ENCODE assay signal across 28 cellular contexts in genomic region chr16:2675714-2676113, GRCh38. TPM values are rescaled to one million over a fixed set of nuclear protein-coding genes. Genes with fewer than 3 reads are reported as not detected.
A peak's percentile ranks its signal among the peaks of the same experiment; 100 is the strongest.
DNase-seq lines count a peak whose midpoint lies in the region; ATAC-seq and TF ChIP-seq lines count a peak whose summit lies in the region.
"Had no signal": no experiment of that assay in that cellular context is flagged by ENCODE, and none has a peak within 500 bp of the region (broad histone marks: within the 10 kb centered on the region; RNA-seq: fewer than 3 reads in every experiment).

No MANE protein-coding gene starts in this region.

- H3K27me3 ChIP-seq in BLaER1, result no peaks in the 10 kb centered on the region
- no peaks in the 10 kb centered on the region for H3K27me3 ChIP-seq in HCT116 (ENCODE audit: insufficient read depth, low read length)
- no peaks in the 10 kb centered on the region for H3K27me3 ChIP-seq in fibroblast of lung (ENCODE audit: control insufficient read depth, insufficient read depth, low read length)
- no peaks in the 10 kb centered on the region for H3K27me3 ChIP-seq in trophoblast cell (ENCODE audit: insufficient read depth, low read length)
- H3K27me3 ChIP-seq: heart left ventricle, left lung, neural progenitor cell, vagina had no signal

- H3K23ac ChIP-seq in trophoblast cell (ENCODE audit: low read length), result no peak overlapping the region

- ATAC-seq in HCT116 (peak; percentile 26), GM21381 (IDR thresholded peaks at IDR 0.05; ENCODE audit: unreplicated experiment) (no peak), HG03460 (IDR thresholded peaks at IDR 0.05; ENCODE audit: unreplicated experiment) (no peak)
- ATAC-seq: heart left ventricle; left lung; psoas muscle; stimulated activated memory B cell treated with anti-CD40 and anti-IgM and Interleukin-4, amounts not matched to agents 10 μg/mL and 1 μg/mL and 100 μg/mL, for 72 hours; WTC11 had no signal

- H3K4me3 ChIP-seq in BLaER1 (no peak overlapping the region), HCT116 (replicated peaks in 1 of 2; ENCODE audit: low read depth in 1 of 2, low read length in 2 of 2) (peak overlapping the region in 1 of 2 experiments; percentile 38; a peak in 2 of 4 replicates), fibroblast of lung (replicated peaks in 1 of 4; ENCODE audit: control extremely low read depth in 1 of 4, insufficient read depth in 1 of 4, low read depth in 3 of 4, low read length in 4 of 4) (no peak overlapping the region), lower leg skin (ENCODE audit: low read depth, poor library complexity, severe bottlenecking) (no peak overlapping the region), trophoblast cell (ENCODE audit: low read depth, low read length) (no peak overlapping the region)
- H3K4me3 ChIP-seq: heart left ventricle, left lung, neural progenitor cell, psoas muscle, skin epidermis, vagina had no signal

- H2AK5ac ChIP-seq in trophoblast cell (ENCODE audit: low read length), result no peak overlapping the region

- no TSS peak for BruUV-seq in HCT116 (replicated peaks; lab: Mats Ljungman, UMichigan)

- RAD21 ChIA-PET in HCT116 (lab: Charles Lee; ENCODE audit: low non-redundant PET in 1 of 2, low total read pairs in 2 of 2, uncharacterized antibody in 2 of 2, unreplicated experiment in 2 of 2), result no interaction called here

- peaks cover 4% of the 10 kb centered on the region for H3K79me1 ChIP-seq in trophoblast cell (ENCODE audit: low read length)

- POLR2A ChIA-PET in HCT116 (lab: Charles Lee), result interaction anchor here (0.7 kb wide), 1 partner anchor 73 kb away, joined by 3 read pairs; no protein-coding TSS in a partner anchor

- H4K12ac ChIP-seq in trophoblast cell (ENCODE audit: low read depth, low read length), result no peak overlapping the region

- no peak overlapping the region for H4K91ac ChIP-seq in trophoblast cell (ENCODE audit: low read depth, low read length)

- peak; percentile 68 for DNase-seq in HCT116 (ENCODE audit: low read depth, low spot score)
- DNase-seq in SW480 (ENCODE audit: low spot score), result peak; percentile 59
- peak; percentile 16 to 31 for DNase-seq in fibroblast of lung (ENCODE audit: low read depth in 2 of 2)
- DNase-seq in lower leg skin (ENCODE audit: low spot score in 2 of 2), result no peak
- DNase-seq in trophoblast cell, result no peak
- DNase-seq: activated CD4-positive, alpha-beta T cell treated with anti-CD3 and anti-CD28 coated beads, Interleukin-2, amount 50 U/mL, for 48 hours; activated naive CD4-positive, alpha-beta T cell treated with anti-CD3 and anti-CD28 coated beads for 36 hours; amniotic stem cell; cortex of kidney; GDM1; midbrain; NCI-H1105; NCI-H2029 treated with DMSO at 0.1 percent for 48 hours; NCI-H446 treated with DMSO at 0.1 percent for 48 hours; psoas muscle; stimulated activated CD4-positive, alpha-beta T cell treated with anti-CD3 and anti-CD28 coated beads, Interleukin-2, amount 100 ng/mL, for 24 hours; T-helper 2 cell had no signal

- TF ChIP-seq RAD21 in HCT116 (IDR thresholded peaks at IDR 0.05; ENCODE audit: low read depth), result no peak

- H3K9me3 ChIP-seq in BLaER1 (no peaks in the 10 kb centered on the region), HCT116 (ENCODE audit: control insufficient read depth in 1 of 2, insufficient read depth in 1 of 2, low read depth in 1 of 2, low read length in 2 of 2) (no peaks in the 10 kb centered on the region), fibroblast of lung (ENCODE audit: control insufficient read depth, insufficient read depth, low read depth, low read length) (no peaks in the 10 kb centered on the region), trophoblast cell (ENCODE audit: insufficient read depth, low read depth, low read length) (no peaks in the 10 kb centered on the region)
- H3K9me3 ChIP-seq: heart left ventricle, left lung, psoas muscle, vagina had no signal

- CTCF ChIA-PET in HCT116 (lab: Charles Lee), result no interaction called here

- H2BK12ac ChIP-seq in trophoblast cell (ENCODE audit: low read length), result no peak overlapping the region

- no peak overlapping the region for H3K4ac ChIP-seq in trophoblast cell (ENCODE audit: low read depth, low read length)

- peaks cover 82% of the 10 kb centered on the region for H3K4me1 ChIP-seq in BLaER1
- H3K4me1 ChIP-seq in HCT116 (ENCODE audit: control insufficient read depth in 1 of 2, insufficient read depth in 2 of 2, low read length in 2 of 2), result peaks cover 32 to 64% of the 10 kb centered on the region in 2 experiments
- no peaks in the 10 kb centered on the region for H3K4me1 ChIP-seq in fibroblast of lung (ENCODE audit: control insufficient read depth, extremely low read depth, insufficient read depth, low read length)
- H3K4me1 ChIP-seq in trophoblast cell (ENCODE audit: control insufficient read depth in 1 of 2, insufficient read depth in 2 of 2, low read length in 2 of 2), result peaks cover 0 to 2% of the 10 kb centered on the region in 2 experiments

- no peak overlapping the region for H2AFZ ChIP-seq in HCT116 (ENCODE audit: low read depth, low read length, poor library complexity, severe bottlenecking)
- no peak overlapping the region for H2AFZ ChIP-seq in fibroblast of lung (ENCODE audit: low read length)
- H2AFZ ChIP-seq in trophoblast cell (ENCODE audit: insufficient read depth, low read length, poor library complexity), result no peak overlapping the region
- H2AFZ ChIP-seq: neural progenitor cell had no signal

- TF ChIP-seq CTCF in HCT116 (IDR thresholded peaks at IDR 0.05 in 2 of 3, conservative IDR thresholded peaks at IDR 0.05 in 1 of 3; ENCODE audit: borderline replicate concordance in 1 of 3, insufficient read depth in 1 of 3, low read depth in 2 of 3, low read length in 2 of 3), result no peak
- TF ChIP-seq CTCF in fibroblast of lung (conservative IDR thresholded peaks at IDR 0.05 in 1 of 2, IDR thresholded peaks at IDR 0.05 in 1 of 2; ENCODE audit: low read depth in 1 of 2, low read length in 2 of 2), result no peak
- no peak for TF ChIP-seq CTCF in lower leg skin (IDR thresholded peaks at IDR 0.05)

- peaks cover 10% of the 10 kb centered on the region for H3K79me2 ChIP-seq in HCT116 (ENCODE audit: insufficient read depth, low read length)
- peaks cover 9% of the 10 kb centered on the region for H3K79me2 ChIP-seq in fibroblast of lung (ENCODE audit: control insufficient read depth, insufficient read depth, low read length)
- no peaks in the 10 kb centered on the region for H3K79me2 ChIP-seq in trophoblast cell (ENCODE audit: control insufficient read depth, insufficient read depth, low read length, poor library complexity)

- H3K27ac ChIP-seq in BLaER1, result no peak overlapping the region
- peak overlapping the region; percentile 14 for H3K27ac ChIP-seq in HCT116 (ENCODE audit: low read depth, low read length)
- H3K27ac ChIP-seq in fibroblast of lung (ENCODE audit: insufficient read depth, low read length), result no peak overlapping the region
- no peak overlapping the region for H3K27ac ChIP-seq in trophoblast cell (ENCODE audit: low read depth, low read length)
- H3K27ac ChIP-seq: KMS-11, neural progenitor cell, skin epidermis, vagina had no signal

- H3K14ac ChIP-seq in trophoblast cell (ENCODE audit: low read length), result no peak overlapping the region

- H4K20me1 ChIP-seq in BLaER1, result peaks cover 35% of the 10 kb centered on the region
- no peaks in the 10 kb centered on the region for H4K20me1 ChIP-seq in HCT116 (ENCODE audit: insufficient read depth)
- no peaks in the 10 kb centered on the region for H4K20me1 ChIP-seq in fibroblast of lung (ENCODE audit: control insufficient read depth, extremely low read depth, insufficient read depth, low read length)

- H2BK5ac ChIP-seq in trophoblast cell (ENCODE audit: low read depth, low read length, poor library complexity), result no peak overlapping the region

- no peak overlapping the region for H4K8ac ChIP-seq in trophoblast cell (ENCODE audit: low read depth, low read length)

- H3K18ac ChIP-seq in trophoblast cell (ENCODE audit: low read length), result no peak overlapping the region

- intact Hi-C loops in HCT116 (cut with micrococcal nuclease), result no loop called here
- intact Hi-C loops in lower leg skin (cut with DNase I; ENCODE audit: low total_unique reads), result no loop called here

- no peak overlapping the region for H2BK120ac ChIP-seq in trophoblast cell (ENCODE audit: insufficient read depth, low read length, poor library complexity)

- peak overlapping the region; percentile 45; the same call in 1 of the 2 replicates for H3K4me2 ChIP-seq in BLaER1
- peak overlapping the region; percentile 78 for H3K4me2 ChIP-seq in HCT116 (ENCODE audit: low read length)
- no peak overlapping the region for H3K4me2 ChIP-seq in fibroblast of lung (ENCODE audit: extremely low read depth, insufficient read depth, low read length)
- no peak overlapping the region for H3K4me2 ChIP-seq in trophoblast cell (ENCODE audit: low read length)
- H3K4me2 ChIP-seq: KMS-11, neural progenitor cell had no signal

- WGBS in lower leg skin, 2 donors, result 74 to 80% methylated on average over 16 of the region's 16 CpGs
- no CpG with 5 or more reads among the region's 16 CpGs for WGBS in trophoblast cell (ENCODE audit: extremely low coverage, insufficient coverage, insufficient read length)

- no peaks in the 10 kb centered on the region for H3K9me2 ChIP-seq in HCT116 (ENCODE audit: insufficient read depth)

- no peaks in the 10 kb centered on the region for H3K36me3 ChIP-seq in BLaER1
- no peaks in the 10 kb centered on the region for H3K36me3 ChIP-seq in HCT116 (ENCODE audit: control insufficient read depth in 1 of 2, insufficient read depth in 2 of 2, low read length in 2 of 2)
- no peaks in the 10 kb centered on the region for H3K36me3 ChIP-seq in fibroblast of lung (ENCODE audit: control insufficient read depth, insufficient read depth, low read length)
- no peaks in the 10 kb centered on the region for H3K36me3 ChIP-seq in trophoblast cell (ENCODE audit: control insufficient read depth in 1 of 2, insufficient read depth in 2 of 2, low read length in 2 of 2)
- H3K36me3 ChIP-seq: left lung, neural progenitor cell, vagina had no signal

- TF ChIP-seq POLR2A in HCT116 (IDR thresholded peaks at IDR 0.05; ENCODE audit: borderline replicate concordance, extremely low read depth, insufficient read depth, insufficient read length) (no peak), lower leg skin (IDR thresholded peaks at IDR 0.05) (no peak)

- H3K9ac ChIP-seq in BLaER1 (no peak overlapping the region), HCT116 (ENCODE audit: low read length) (peak overlapping the region; percentile 45), fibroblast of lung (ENCODE audit: insufficient read depth, low read length) (no peak overlapping the region), trophoblast cell (ENCODE audit: low read length) (no peak overlapping the region)
- H3K9ac ChIP-seq: KMS-11, neural progenitor cell had no signal

RNA-seq across cellular contexts. Expression of gene KCTD5, which starts 6.6 kb away (rescaled TPM):
- 42.1 TPM for total RNA-seq in HCT116 (2021; ENCODE audit: unreplicated experiment)
- polyA plus RNA-seq in HCT116 (2012), result 35.3 and 35.8 TPM in 2 replicates
- 15.2 and 21.6 TPM in 2 replicates for total RNA-seq in fibroblast of lung
- polyA plus RNA-seq in fibroblast of lung, result 25.9 and 35.2 TPM in 2 replicates
- polyA plus RNA-seq in fibroblast of lung (2012), result 17.4 and 23.8 TPM in 2 replicates
- 35.0 and 37.5 TPM in 2 replicates for polyA minus RNA-seq in fibroblast of lung (ENCODE audit: low replicate concordance)
- 10 to 100 TPM; 34.9 to 61.9 (median 51.1) TPM for total RNA-seq in lower leg skin
- polyA plus RNA-seq in trophoblast cell (2013), result 61.6 and 64.8 TPM in 2 replicates

RNA-seq across cellular contexts. Expression of gene PRSS27, which starts 44.3 kb away (rescaled TPM):
- total RNA-seq in HCT116 (2021; ENCODE audit: unreplicated experiment), result 3.3 TPM
- 2.7 and 3.2 TPM in 2 replicates for polyA plus RNA-seq in HCT116 (2012)
- total RNA-seq in fibroblast of lung, result 1.0 and 1.2 TPM in 2 replicates
- polyA plus RNA-seq in fibroblast of lung, result 0.16 and 0.24 TPM in 2 replicates
- 0.38 and 0.57 TPM in 2 replicates for polyA plus RNA-seq in fibroblast of lung (2012)
- 0.11 TPM in 1 of 2 replicates, not detected in the other for polyA minus RNA-seq in fibroblast of lung (ENCODE audit: low replicate concordance)
- total RNA-seq in lower leg skin, result 1 to 10 TPM; 1.3 to 5.0 (median 2.0) TPM
- polyA plus RNA-seq in trophoblast cell (2013), result 0.90 and 1.0 TPM in 2 replicates

Comparison
In these comparisons a context has a peak if more than half of its experiments do, and no peak if none do; other contexts are left out.
1. H3K4me2 ChIP-seq: peak in BLaER1 (single experiment) and HCT116 (single experiment); none in fibroblast of lung (single experiment) and trophoblast cell (single experiment).
2. DNase-seq: peak in HCT116 (single experiment), SW480 (single experiment) and fibroblast of lung (2 of 2); none in lower leg skin (0 of 2) and trophoblast cell (0 of 2).